Comparison of ENCODE assay signal across 11 cellular contexts in genomic region chr1:231423648-231424047, GRCh38. TPM values are rescaled to one million over a fixed set of nuclear protein-coding genes. Genes with fewer than 3 reads are reported as not detected.
DNase-seq lines count a peak whose midpoint lies in the region; FAIRE-seq and TF ChIP-seq lines count a peak whose summit lies in the region.
"Had no signal": no experiment of that assay in that cellular context is flagged by ENCODE, and none has a peak within 500 bp of the region (broad histone marks: within the 10 kb centered on the region; RNA-seq: fewer than 3 reads in every experiment).

No MANE protein-coding gene starts in this region.

- H3K27ac ChIP-seq in colonic mucosa, result peak overlapping the region; percentile 98

- TF ChIP-seq CTCF in colonic mucosa (IDR thresholded peaks at IDR 0.05), result no peak
- no peak for TF ChIP-seq CTCF in progenitor cell of endocrine pancreas (IDR thresholded peaks at IDR 0.05; ENCODE audit: unreplicated experiment)

- H3K27me3 ChIP-seq in colonic mucosa, result no peaks in the 10 kb centered on the region
- H3K27me3 ChIP-seq: stomach had no signal

- peak overlapping the region in 1 of 2 donors; percentile 76 for H3K9ac ChIP-seq in colonic mucosa (ENCODE audit: low read depth in 2 of 2, low read length in 2 of 2)

- no peaks in the 10 kb centered on the region for H3K36me3 ChIP-seq in colonic mucosa
- H3K36me3 ChIP-seq: stomach had no signal

- H3K4me3 ChIP-seq in colonic mucosa, result no peak overlapping the region

- H3K4me1 Mint-ChIP-seq in progenitor cell of endocrine pancreas (ENCODE audit: low read depth), result peaks cover 31% of the 10 kb centered on the region

- no peak for DNase-seq in GM19239 (ENCODE audit: insufficient read length, low spot score)
- peak; percentile 42 for DNase-seq in NCI-H146 treated with DMSO at 0.1 percent for 48 hours (lab: John Stamatoyannopoulos, UW; ENCODE audit: unreplicated experiment)
- no peak for DNase-seq in colonic mucosa
- no peak for DNase-seq in progenitor cell of endocrine pancreas (ENCODE audit: low spot score, unreplicated experiment)
- DNase-seq in RPMI8226, result no peak
- DNase-seq in AG08395 (ENCODE audit: low spot score), result no peak
- DNase-seq in NOMO-1 treated with dmso at 0.1 percent for 144 hours (lab: John Stamatoyannopoulos, UW; ENCODE audit: unreplicated experiment), result no peak
- DNase-seq: activated CD8-positive, alpha-beta memory T cell treated with anti-CD3 and anti-CD28 coated beads, Interleukin-2, amount 50 U/mL, for 48 hours; NCI-H2171 treated with DMSO at 0.1 percent for 48 hours; stomach; T-helper 2 cell had no signal

- H3K27me3 Mint-ChIP-seq in progenitor cell of endocrine pancreas, result no peaks in the 10 kb centered on the region

- H3K9me3 ChIP-seq in colonic mucosa, result no peaks in the 10 kb centered on the region
- H3K9me3 ChIP-seq: stomach had no signal

- FAIRE-seq in GM19239 (lab: Jason Lieb, UNC), result peak; percentile 21

- no peaks in the 10 kb centered on the region for H3K4me1 ChIP-seq in colonic mucosa

- no peaks in the 10 kb centered on the region for H3K9me3 Mint-ChIP-seq in progenitor cell of endocrine pancreas (ENCODE audit: low read depth)

- H3K36me3 Mint-ChIP-seq in progenitor cell of endocrine pancreas (ENCODE audit: insufficient read depth), result no peaks in the 10 kb centered on the region

- peak overlapping the region; percentile 83 for H3K4me3 Mint-ChIP-seq in progenitor cell of endocrine pancreas (ENCODE audit: low read depth)

- intact Hi-C loops in colonic mucosa (cut with DNase I), result loop anchor here (10.0 kb wide), 1 partner anchor 59 kb away; no protein-coding TSS in a partner anchor

- peak overlapping the region; percentile 95 for H3K27ac Mint-ChIP-seq in progenitor cell of endocrine pancreas

RNA-seq across cellular contexts. Expression of gene EGLN1, which starts 1.6 kb away (rescaled TPM):
- total RNA-seq in colonic mucosa (10 to 100 TPM; 36.6 to 79.1 TPM), progenitor cell of endocrine pancreas (18.3 and 19.9 TPM in 2 replicates)
